Comparison of ENCODE assay signal across 2 cellular contexts in genomic region chr11:36023922-36024321, GRCh38.
TF ChIP-seq lines count a peak whose summit lies in the region.

No MANE protein-coding gene starts in this region.

TF ChIP-seq in SK-N-SH treated with all-trans-retinoic acid at 6 μM for 48 hours, 23 proteins besides CTCF, POLR2A, EP300 and RAD21 (continued from another document):
- TF ChIP-seq PATZ1 (CRISPR knock-in tag; IDR thresholded peaks at IDR 0.05; ENCODE audit: borderline replicate concordance) (no peak), ZFP3 (CRISPR knock-in tag; IDR thresholded peaks at IDR 0.05) (no peak), TOX (CRISPR knock-in tag; IDR thresholded peaks at IDR 0.05; ENCODE audit: borderline replicate concordance) (no peak), CSDC2 (CRISPR knock-in tag; IDR thresholded peaks at IDR 0.05) (no peak)
TF ChIP-seq in SK-N-SH treated with all-trans-retinoic acid at 6 μM for 48 hours: peak in this region for 0.

TF ChIP-seq in SK-N-SH, 30 proteins besides CTCF, POLR2A, EP300 and RAD21 (continued from another document):
- no peak for TF ChIP-seq ZBTB33 (IDR thresholded peaks at IDR 0.05; ENCODE audit: borderline replicate concordance, low read depth)
- TF ChIP-seq GABPA (IDR thresholded peaks at IDR 0.05; ENCODE audit: low read depth), result no peak
- TF ChIP-seq TEAD4 (IDR thresholded peaks at IDR 0.05; ENCODE audit: borderline replicate concordance, insufficient read depth), result no peak
- TF ChIP-seq YY1 (IDR thresholded peaks at IDR 0.05; ENCODE audit: low read depth), result no peak
- TF ChIP-seq GATA2 (CRISPR knock-in tag; IDR thresholded peaks at IDR 0.05), result no peak
- no peak for TF ChIP-seq MAX (IDR thresholded peaks at IDR 0.05; ENCODE audit: low read depth)
TF ChIP-seq in SK-N-SH: peak in this region for 0.
